ENCODE assay signal across 1 cellular context in genomic region chr5:176789873-176790615, GRCh38.
TF ChIP-seq lines count a peak whose summit lies in the region.

No MANE protein-coding gene starts in this region.

TF ChIP-seq in H1, 55 proteins besides CTCF, POLR2A, EP300 and RAD21:
- TF ChIP-seq EGR1 (IDR thresholded peaks at IDR 0.05; ENCODE audit: borderline replicate concordance, low read depth, low read length) (no peak), NRF1 (IDR thresholded peaks at IDR 0.05; ENCODE audit: low read depth, low read length) (no peak), TEAD4 (IDR thresholded peaks at IDR 0.05; ENCODE audit: low read depth, low read length) (no peak), RNF2 (IDR thresholded peaks at IDR 0.05; ENCODE audit: borderline replicate concordance, low read depth, low read length, missing control alignments, poor library complexity, severe bottlenecking) (no peak), EZH2 (IDR thresholded peaks at IDR 0.05; ENCODE audit: low read depth, low read length, severe bottlenecking) (no peak), RXRA (IDR thresholded peaks at IDR 0.05; ENCODE audit: insufficient read depth, low read depth, low read length) (no peak), SP4 (IDR thresholded peaks at IDR 0.05; ENCODE audit: low read length) (no peak), RFX5 (IDR thresholded peaks at IDR 0.05; ENCODE audit: borderline replicate concordance, low read depth, low read length) (no peak), HDAC6 (IDR thresholded peaks at IDR 0.05; ENCODE audit: low read depth, low read length) (no peak), FOSL1 (IDR thresholded peaks at IDR 0.05; ENCODE audit: insufficient read depth, low read depth, low read length) (no peak), BACH1 (IDR thresholded peaks at IDR 0.05; ENCODE audit: low read length) (no peak), CHD7 (IDR thresholded peaks at IDR 0.05; ENCODE audit: insufficient replicate concordance, low read length) (no peak), ZNF274 (IDR thresholded peaks at IDR 0.05; ENCODE audit: borderline replicate concordance, extremely low read depth, low read length) (no peak), SIN3A (conservative IDR thresholded peaks at IDR 0.05 in 1 of 2, IDR thresholded peaks at IDR 0.05 in 1 of 2; ENCODE audit: low read depth in 1 of 2, low read length in 2 of 2) (no peak), KDM5A (IDR thresholded peaks at IDR 0.05; ENCODE audit: low read length) (no peak), BRCA1 (IDR thresholded peaks at IDR 0.05; ENCODE audit: low read depth, low read length) (no peak), E2F6 (IDR thresholded peaks at IDR 0.05) (no peak)
